1 cellular context compared by ENCODE assay signal in genomic region chr3:158801696-158802398, GRCh38.
TF ChIP-seq lines count a peak whose summit lies in the region.

Gene MFSD1 (plus strand): TSS chr3:158802054. CDS start chr3:158802153, 99 bp downstream.

TF ChIP-seq in HepG2, 621 proteins besides CTCF, POLR2A, EP300 and RAD21 (continued from another document and continues in another):
- TF ChIP-seq ZNF503 (CRISPR knock-in tag; IDR thresholded peaks at IDR 0.05) (no peak), MED13 (CRISPR knock-in tag; IDR thresholded peaks at IDR 0.05) (0 out of 2 replicates have a peak, but pooled peaks have one; percentile 22), ZNF333 (CRISPR knock-in tag; IDR thresholded peaks at IDR 0.05; ENCODE audit: borderline replicate concordance) (no peak), YEATS2 (CRISPR knock-in tag; IDR thresholded peaks at IDR 0.05; ENCODE audit: borderline replicate concordance) (peak; percentile 93), CREBL2 (CRISPR knock-in tag; IDR thresholded peaks at IDR 0.05; ENCODE audit: borderline replicate concordance) (peak; percentile 91; the same call in 1 of the 2 replicates), JARID2 (CRISPR knock-in tag; IDR thresholded peaks at IDR 0.05; ENCODE audit: insufficient replicate concordance) (no peak), PHF21A (CRISPR knock-in tag; IDR thresholded peaks at IDR 0.05) (no peak), ETV5 (CRISPR knock-in tag; IDR thresholded peaks at IDR 0.05; ENCODE audit: borderline replicate concordance) (peak; percentile 49; the same call in 1 of the 2 replicates), MNT (IDR thresholded peaks at IDR 0.05) (peak; percentile 92), ZFYVE20 (CRISPR knock-in tag; IDR thresholded peaks at IDR 0.05; ENCODE audit: borderline replicate concordance, low read depth) (no peak), BCLAF1 (IDR thresholded peaks at IDR 0.05) (no peak), MAFK (conservative IDR thresholded peaks at IDR 0.05 in 1 of 2, IDR thresholded peaks at IDR 0.05 in 1 of 2; ENCODE audit: low read length in 2 of 2) (no peak), SNAPC2 (CRISPR knock-in tag; IDR thresholded peaks at IDR 0.05) (0 out of 2 replicates have a peak, but pooled peaks have one; percentile 54), ZBTB20 (CRISPR knock-in tag; IDR thresholded peaks at IDR 0.05; ENCODE audit: borderline replicate concordance, low read depth) (peak; percentile 46; the same call in 1 of the 2 replicates), ZNF264 (CRISPR knock-in tag; IDR thresholded peaks at IDR 0.05) (peak; percentile 44; the same call in 1 of the 2 replicates), DPF2 (CRISPR knock-in tag; IDR thresholded peaks at IDR 0.05; ENCODE audit: borderline replicate concordance, low read depth) (no peak), SMARCC2 (IDR thresholded peaks at IDR 0.05) (no peak), PATZ1 (CRISPR knock-in tag; IDR thresholded peaks at IDR 0.05) (no peak), MZF1 (CRISPR knock-in tag; IDR thresholded peaks at IDR 0.05; ENCODE audit: borderline replicate concordance) (no peak), ZNF432 (CRISPR knock-in tag; IDR thresholded peaks at IDR 0.05; ENCODE audit: borderline replicate concordance) (no peak), MIXL1 (CRISPR knock-in tag; IDR thresholded peaks at IDR 0.05) (peak; percentile 48; the same call in 1 of the 2 replicates), NR3C1 (CRISPR knock-in tag; IDR thresholded peaks at IDR 0.05) (no peak), CHD4 (IDR thresholded peaks at IDR 0.05; ENCODE audit: borderline replicate concordance, low read length) (no peak), PHF5A (CRISPR knock-in tag; IDR thresholded peaks at IDR 0.05; ENCODE audit: low read depth, unreplicated experiment) (no peak), CHCHD3 (CRISPR knock-in tag; IDR thresholded peaks at IDR 0.05) (0 out of 2 replicates have a peak, but pooled peaks have one; percentile 43), ZNF709 (CRISPR knock-in tag; IDR thresholded peaks at IDR 0.05) (no peak; the same call in 1 of the 2 replicates), TGIF2 (CRISPR knock-in tag; IDR thresholded peaks at IDR 0.05) (peak; percentile 100), GATA4 (IDR thresholded peaks at IDR 0.05; ENCODE audit: borderline replicate concordance, low read depth) (no peak), ATF5 (CRISPR knock-in tag; IDR thresholded peaks at IDR 0.05; ENCODE audit: low read depth) (no peak), TP53 (CRISPR knock-in tag; conservative IDR thresholded peaks at IDR 0.05) (peak; percentile 37; the same call in 1 of the 2 replicates), ZNF552 (CRISPR knock-in tag; IDR thresholded peaks at IDR 0.05; ENCODE audit: borderline replicate concordance) (no peak), ZFP1 (CRISPR knock-in tag; IDR thresholded peaks at IDR 0.05) (no peak), XRCC5 (optimal IDR thresholded peaks at IDR 0.05; ENCODE audit: low read length) (peak; percentile 57), ESRRA (CRISPR knock-in tag; IDR thresholded peaks at IDR 0.05; ENCODE audit: low read depth) (no peak), ZNF318 (CRISPR knock-in tag; IDR thresholded peaks at IDR 0.05) (0 out of 2 replicates have a peak, but pooled peaks have one; percentile 40), KAT8 (CRISPR knock-in tag; IDR thresholded peaks at IDR 0.05) (peak; percentile 99), YY1 (IDR thresholded peaks at IDR 0.05; ENCODE audit: insufficient read depth, insufficient replicate concordance, low read depth, low read length) (no peak), MED8 (CRISPR knock-in tag; IDR thresholded peaks at IDR 0.05; ENCODE audit: insufficient replicate concordance) (no peak), EHMT2 (IDR thresholded peaks at IDR 0.05; ENCODE audit: borderline replicate concordance, low read depth, low read length) (no peak), NR2C2 (CRISPR knock-in tag; IDR thresholded peaks at IDR 0.05; ENCODE audit: borderline replicate concordance) (peak; percentile 96), BRD4 (CRISPR knock-in tag; IDR thresholded peaks at IDR 0.05) (peak; percentile 57), SOX6 (IDR thresholded peaks at IDR 0.05) (no peak), SOX6 (CRISPR knock-in tag; IDR thresholded peaks at IDR 0.05) (peak; percentile 61), HOXA9 (CRISPR knock-in tag; IDR thresholded peaks at IDR 0.05; ENCODE audit: borderline replicate concordance) (0 out of 2 replicates have a peak, but pooled peaks have one; percentile 20), THRA (CRISPR knock-in tag; IDR thresholded peaks at IDR 0.05; ENCODE audit: borderline replicate concordance) (peak; percentile 74; the same call in 1 of the 2 replicates), SIN3A (IDR thresholded peaks at IDR 0.05; ENCODE audit: borderline replicate concordance, low read depth, low read length) (peak; percentile 99)
